16 cellular contexts compared by ENCODE assay signal in the genomic region with DNA sequence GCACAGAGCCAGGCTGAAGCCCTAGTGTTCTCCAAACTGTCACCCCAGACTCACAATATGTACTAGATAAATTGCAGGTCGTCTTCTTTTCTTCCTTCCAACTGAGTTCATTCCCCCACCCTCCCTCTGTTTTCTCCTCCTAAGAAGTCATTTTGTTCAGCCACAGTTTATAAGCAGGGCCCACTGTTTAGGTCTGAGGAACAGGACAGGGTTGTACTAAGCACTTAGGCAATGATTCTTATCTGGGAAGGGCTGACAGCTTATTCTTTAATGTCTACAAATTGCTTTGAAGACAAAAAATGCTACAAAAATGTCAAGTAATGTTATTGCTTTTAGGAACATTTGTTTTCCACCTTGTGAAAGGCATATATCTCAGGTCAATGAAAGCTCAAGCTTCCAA. TPM values are rescaled to one million over a fixed set of nuclear protein-coding genes. Genes with fewer than 3 reads are reported as not detected.
DNase-seq lines count a peak whose midpoint lies in the region; ATAC-seq and TF ChIP-seq lines count a peak whose summit lies in the region.
"Had no signal": no experiment of that assay in that cellular context is flagged by ENCODE, and none has a peak within 500 bp of the region (broad histone marks: within the 10 kb centered on the region; RNA-seq: fewer than 3 reads in every experiment).

No MANE protein-coding gene starts in this region.

- no peak overlapping the region for H3K9ac ChIP-seq in endodermal cell (ENCODE audit: extremely low read depth, low read length, poor library complexity, severe bottlenecking)
- H3K9ac ChIP-seq: BLaER1 treated with 17β-estradiol and CSF1 and Interleukin-3, amounts not matched to agents 10 nM and 100 nM had no signal

- no peaks in the 10 kb centered on the region for H3K79me2 ChIP-seq in GM23338 (replicated peaks; ENCODE audit: insufficient read depth)

- peaks cover 2% of the 10 kb centered on the region; the same call in 1 of the 2 replicates for H3K36me3 ChIP-seq in GM23338 (ENCODE audit: insufficient read depth)
- peaks cover 2% of the 10 kb centered on the region for H3K36me3 ChIP-seq in endodermal cell (ENCODE audit: control insufficient read depth, insufficient read depth, low read length)

- H3K4me1 Mint-ChIP-seq in GM23338, result peaks cover 4% of the 10 kb centered on the region; the same call in 1 of the 3 replicates
- H3K4me1 Mint-ChIP-seq in endodermal cell, result no peaks in the 10 kb centered on the region
- H3K4me1 Mint-ChIP-seq in nephron progenitor cell, result no peaks in the 10 kb centered on the region
- peaks cover 6% of the 10 kb centered on the region for H3K4me1 Mint-ChIP-seq in type B pancreatic cell (ENCODE audit: unreplicated experiment)
- no peaks in the 10 kb centered on the region for H3K4me1 Mint-ChIP-seq in activated CD4-positive, alpha-beta memory T cell treated with anti-CD3 and anti-CD28 coated beads, Interleukin-2, amount 10 ng/mL, durations not matched to agents 7 days and 5 days
- H3K4me1 Mint-ChIP-seq: CD4-positive, CD25-positive, alpha-beta regulatory T cell had no signal

- H3K36me3 Mint-ChIP-seq in GM23338 (ENCODE audit: low read depth), result peaks cover 18% of the 10 kb centered on the region
- H3K36me3 Mint-ChIP-seq in endodermal cell (ENCODE audit: low read depth), result peaks cover 21% of the 10 kb centered on the region
- H3K36me3 Mint-ChIP-seq in nephron progenitor cell (ENCODE audit: low read depth), result peaks cover 32% of the 10 kb centered on the region
- peaks cover 12% of the 10 kb centered on the region for H3K36me3 Mint-ChIP-seq in type B pancreatic cell
- H3K36me3 Mint-ChIP-seq in activated CD4-positive, alpha-beta memory T cell treated with anti-CD3 and anti-CD28 coated beads, Interleukin-2, amount 10 ng/mL, durations not matched to agents 7 days and 5 days (ENCODE audit: low read depth), result peaks cover 7% of the 10 kb centered on the region

- no peaks in the 10 kb centered on the region for H3K9me2 ChIP-seq in GM23338 (ENCODE audit: insufficient read depth)

- ATAC-seq in GM23338, result no peak
- ATAC-seq in HG02970 (IDR thresholded peaks at IDR 0.05; ENCODE audit: low FRiP score, unreplicated experiment), result no peak
- ATAC-seq in right cardiac atrium, result no peak

- POLR2A ChIA-PET in activated CD4-positive, alpha-beta memory T cell treated with anti-CD3 and anti-CD28 coated beads, Interleukin-2, amount 10 ng/mL, durations not matched to agents 7 days and 5 days (lab: Charles Lee), result no interaction called here

- H3K27me3 ChIP-seq in GM23338 (ENCODE audit: insufficient read depth) (no peaks in the 10 kb centered on the region), endodermal cell (ENCODE audit: control insufficient read depth, insufficient read depth, low read length, poor library complexity, severe bottlenecking) (no peaks in the 10 kb centered on the region), right cardiac atrium (ENCODE audit: control insufficient read depth, insufficient read depth) (no peaks in the 10 kb centered on the region)
- H3K27me3 ChIP-seq: BLaER1 treated with 17β-estradiol and CSF1 and Interleukin-3, amounts not matched to agents 10 nM and 100 nM had no signal

- H3K4me1 ChIP-seq in GM23338 (ENCODE audit: insufficient read depth) (no peaks in the 10 kb centered on the region), endodermal cell (ENCODE audit: control insufficient read depth, insufficient read depth, low read length) (no peaks in the 10 kb centered on the region), right cardiac atrium (ENCODE audit: control insufficient read depth, insufficient read depth, low read length) (no peaks in the 10 kb centered on the region)
- H3K4me1 ChIP-seq: BLaER1 treated with 17β-estradiol and CSF1 and Interleukin-3, amounts not matched to agents 10 nM and 100 nM had no signal

- H3K27ac ChIP-seq in GM23338 (ENCODE audit: low read depth), result no peak overlapping the region
- peak overlapping the region; percentile 22 for H3K27ac ChIP-seq in endodermal cell (ENCODE audit: low read depth, low read length)
- H3K27ac ChIP-seq in right cardiac atrium (ENCODE audit: low read length), result no peak overlapping the region
- H3K27ac ChIP-seq: BLaER1 treated with 17β-estradiol and CSF1 and Interleukin-3, amounts not matched to agents 10 nM and 100 nM had no signal

- no peaks in the 10 kb centered on the region for H4K20me1 ChIP-seq in GM23338 (replicated peaks; ENCODE audit: insufficient read depth)

- CTCF ChIA-PET in activated CD4-positive, alpha-beta memory T cell treated with anti-CD3 and anti-CD28 coated beads, Interleukin-2, amount 10 ng/mL, durations not matched to agents 7 days and 5 days (lab: Charles Lee), result interaction anchor here (0.7 to 1.9 kb wide), 3 partner anchors 401 to 647 kb away, joined by 3 to 5 read pairs (median 4); no protein-coding TSS in a partner anchor

- intact Hi-C loops in right cardiac atrium (cut with DNase I), result no loop called here

- TF ChIP-seq CTCF in GM23338 (conservative IDR thresholded peaks at IDR 0.05; ENCODE audit: low read depth in 2 of 2) (no peak), endodermal cell (conservative IDR thresholded peaks at IDR 0.05) (no peak), nephron progenitor cell (IDR thresholded peaks at IDR 0.05) (no peak), type B pancreatic cell (conservative IDR thresholded peaks at IDR 0.05) (no peak)

- H3K4me3 ChIP-seq in GM23338 (no peak overlapping the region), endodermal cell (ENCODE audit: low read length) (no peak overlapping the region), right cardiac atrium (ENCODE audit: low read length) (no peak overlapping the region)
- H3K4me3 ChIP-seq: BLaER1 treated with 17β-estradiol and CSF1 and Interleukin-3, amounts not matched to agents 10 nM and 100 nM; HAP-1 had no signal

- H3K9me3 Mint-ChIP-seq in GM23338, result no peaks in the 10 kb centered on the region
- H3K9me3 Mint-ChIP-seq in endodermal cell, result peaks cover 3% of the 10 kb centered on the region
- H3K9me3 Mint-ChIP-seq in nephron progenitor cell, result peaks cover 8% of the 10 kb centered on the region
- no peaks in the 10 kb centered on the region for H3K9me3 Mint-ChIP-seq in type B pancreatic cell
- no peaks in the 10 kb centered on the region for H3K9me3 Mint-ChIP-seq in activated CD4-positive, alpha-beta memory T cell treated with anti-CD3 and anti-CD28 coated beads, Interleukin-2, amount 10 ng/mL, durations not matched to agents 7 days and 5 days
- H3K9me3 Mint-ChIP-seq: CD4-positive, CD25-positive, alpha-beta regulatory T cell; HFFc6; IgD-negative memory B cell had no signal

- DNase-seq in GM23338 (ENCODE audit: low spot score) (no peak), endodermal cell (no peak), nephron progenitor cell (no peak), type B pancreatic cell (ENCODE audit: extremely low spot score, unreplicated experiment) (no peak), right cardiac atrium (no peak)
- DNase-seq in activated CD4-positive, alpha-beta memory T cell treated with anti-CD3 and anti-CD28 coated beads, Interleukin-2, amount 10 ng/mL, durations not matched to agents 7 days and 5 days, result no peak
- DNase-seq: 8988T; AML-193; CD4-positive, CD25-positive, alpha-beta regulatory T cell; DMS53; GF-D8; HFFc6 had no signal

- H3K27ac Mint-ChIP-seq in GM23338 (peak overlapping the region; percentile 47; the same call in 1 of the 2 replicates), endodermal cell (no peak overlapping the region), nephron progenitor cell (peak overlapping the region; percentile 74), type B pancreatic cell (peak overlapping the region; percentile 69)
- no peak overlapping the region for H3K27ac Mint-ChIP-seq in activated CD4-positive, alpha-beta memory T cell treated with anti-CD3 and anti-CD28 coated beads, Interleukin-2, amount 10 ng/mL, durations not matched to agents 7 days and 5 days
- H3K27ac Mint-ChIP-seq: CD4-positive, CD25-positive, alpha-beta regulatory T cell; HFFc6 had no signal

- H3K9me3 ChIP-seq in endodermal cell (ENCODE audit: control insufficient read depth, low read length) (no peaks in the 10 kb centered on the region), right cardiac atrium (ENCODE audit: control insufficient read depth, low read length) (no peaks in the 10 kb centered on the region)
- H3K9me3 ChIP-seq: BLaER1 treated with 17β-estradiol and CSF1 and Interleukin-3, amounts not matched to agents 10 nM and 100 nM; HAP-1 had no signal

- H3K4me3 Mint-ChIP-seq in GM23338 (no peak overlapping the region), endodermal cell (no peak overlapping the region), nephron progenitor cell (no peak overlapping the region), type B pancreatic cell (peak overlapping the region; percentile 15)
- no peak overlapping the region for H3K4me3 Mint-ChIP-seq in activated CD4-positive, alpha-beta memory T cell treated with anti-CD3 and anti-CD28 coated beads, Interleukin-2, amount 10 ng/mL, durations not matched to agents 7 days and 5 days
- H3K4me3 Mint-ChIP-seq: CD4-positive, CD25-positive, alpha-beta regulatory T cell; HFFc6 had no signal

- H3K27me3 Mint-ChIP-seq in GM23338 (ENCODE audit: insufficient read depth, low read depth, poor library complexity) (peaks cover 6% of the 10 kb centered on the region), endodermal cell (ENCODE audit: insufficient read depth) (no peaks in the 10 kb centered on the region), nephron progenitor cell (ENCODE audit: low read depth, poor library complexity) (no peaks in the 10 kb centered on the region), type B pancreatic cell (no peaks in the 10 kb centered on the region)
- no peaks in the 10 kb centered on the region for H3K27me3 Mint-ChIP-seq in activated CD4-positive, alpha-beta memory T cell treated with anti-CD3 and anti-CD28 coated beads, Interleukin-2, amount 10 ng/mL, durations not matched to agents 7 days and 5 days
- H3K27me3 Mint-ChIP-seq: CD4-positive, CD25-positive, alpha-beta regulatory T cell; IgD-negative memory B cell had no signal

- no peaks in the 10 kb centered on the region for H3F3A ChIP-seq in GM23338 (replicated peaks; ENCODE audit: low read depth)

- 83 to 86% methylated on average over 1 of the region's 1 CpG for WGBS in endodermal cell (ENCODE audit: insufficient coverage in 1 of 2, insufficient read length in 1 of 2), 2 experiments
- WGBS in right cardiac atrium, result 46% methylated on average over 1 of the region's 1 CpG

- H2AFZ ChIP-seq in GM23338, result no peak overlapping the region

- H3K4me2 ChIP-seq in GM23338, result no peak overlapping the region
- H3K4me2 ChIP-seq: BLaER1 treated with 17β-estradiol and CSF1 and Interleukin-3, amounts not matched to agents 10 nM and 100 nM had no signal

RNA-seq across cellular contexts. Expression of gene CDC123, which starts 59.1 kb away (rescaled TPM):
- total RNA-seq in GM23338 (2014; rRNA removed; shearing (Covaris generic)), result 158 and 175 TPM in 2 replicates
- 164 and 179 TPM in 2 replicates for polyA plus RNA-seq in GM23338 (2016; fragmentation: Nextera tagmentation; extraction: Ambion mirVana)
- total RNA-seq in endodermal cell, result 100 to 1,000 TPM; 104 to 123 TPM
- polyA plus RNA-seq in endodermal cell (2013, experiment 1 of 2), result 106 TPM
- polyA plus RNA-seq in endodermal cell (2013, experiment 2 of 2), result 101 TPM
- total RNA-seq in type B pancreatic cell (ENCODE audit: low replicate concordance), result 66.3 and 81.5 TPM in 2 replicates
- total RNA-seq in activated CD4-positive, alpha-beta memory T cell treated with anti-CD3 and anti-CD28 coated beads, Interleukin-2, amount 10 ng/mL, durations not matched to agents 7 days and 5 days, result 10 to 100 TPM; 89.5 to 95.1 TPM
- total RNA-seq in right cardiac atrium, result 10 to 100 TPM; 46.6 to 70.4 (median 63.1) TPM
- polyA plus RNA-seq in right cardiac atrium, result 46.0 TPM

RNA-seq across cellular contexts. Expression of gene NUDT5, which starts 59.4 kb away (rescaled TPM):
- total RNA-seq in GM23338 (2014; rRNA removed; shearing (Covaris generic)), result 94.3 and 107 TPM in 2 replicates
- polyA plus RNA-seq in GM23338 (2016; fragmentation: Nextera tagmentation; extraction: Ambion mirVana), result 254 and 255 TPM in 2 replicates
- 10 to 100 TPM; 88.7 to 93.9 TPM for total RNA-seq in endodermal cell
- polyA plus RNA-seq in endodermal cell (2013, experiment 1 of 2), result 89.2 TPM
- polyA plus RNA-seq in endodermal cell (2013, experiment 2 of 2), result 81.8 TPM
- 52.7 and 67.7 TPM in 2 replicates for total RNA-seq in type B pancreatic cell (ENCODE audit: low replicate concordance)
- 10 to 100 TPM; 91.6 to 91.7 TPM for total RNA-seq in activated CD4-positive, alpha-beta memory T cell treated with anti-CD3 and anti-CD28 coated beads, Interleukin-2, amount 10 ng/mL, durations not matched to agents 7 days and 5 days
- total RNA-seq in right cardiac atrium, result 10 to 100 TPM in 3 of 4 donors, 1 to 10 TPM in 1; 9.4 to 13.8 (median 13.0) TPM
- polyA plus RNA-seq in right cardiac atrium, result 12.4 TPM

Comparison
In these comparisons a context has a peak if more than half of its experiments do, and no peak if none do; other contexts are left out.
1. H3K27ac Mint-ChIP-seq: peak in GM23338 (single experiment), nephron progenitor cell (single experiment) and type B pancreatic cell (single experiment); none in endodermal cell (single experiment) and activated CD4-positive, alpha-beta memory T cell treated with anti-CD3 and anti-CD28 coated beads, Interleukin-2, amount 10 ng/mL, durations not matched to agents 7 days and 5 days (single experiment).